ENCODE assay signal across 10 cellular contexts in genomic region chr4:26032572-26033320, GRCh38.
DNase-seq lines count a peak whose midpoint lies in the region; TF ChIP-seq lines count a peak whose summit lies in the region.
"Had no signal": no experiment of that assay in that cellular context is flagged by ENCODE, and none has a peak within 500 bp of the region (broad histone marks: within the 10 kb centered on the region; RNA-seq: fewer than 3 reads in every experiment).

No MANE protein-coding gene starts in this region.

- H3K23me2 ChIP-seq in H9 (ENCODE audit: insufficient read length, low read depth, low read length, poor library complexity, severe bottlenecking), result peaks cover 19% of the 10 kb centered on the region

- intact Hi-C loops in dorsolateral prefrontal cortex (cut with DNase I), result no loop called here

- H4K20me1 ChIP-seq in H9 (ENCODE audit: control insufficient read depth, insufficient read depth, insufficient read length), result no peaks in the 10 kb centered on the region

- no peak overlapping the region for H3K4ac ChIP-seq in H9 (ENCODE audit: low read depth, low read length)

- H4K8ac ChIP-seq in H9 (replicated peaks; ENCODE audit: insufficient read length, low read depth, low read length), result no peak overlapping the region

- H3K18ac ChIP-seq in H9 (ENCODE audit: insufficient read length, low read depth, low read length), result no peak overlapping the region

- no peak overlapping the region for H3K4me2 ChIP-seq in H9 (ENCODE audit: insufficient read depth, insufficient read length, low read length)

- no peak overlapping the region for H2BK5ac ChIP-seq in H9 (ENCODE audit: insufficient read length, low read length)

- no peak overlapping the region for H3K56ac ChIP-seq in H9 (ENCODE audit: insufficient read length, low read depth, low read length)

- H3K4me1 ChIP-seq in H9 (ENCODE audit: insufficient read depth, low read length), result peaks cover 3% of the 10 kb centered on the region
- H3K4me1 ChIP-seq: psoas muscle, SJCRH30 had no signal

- H3K4me1 Mint-ChIP-seq in H9, result peaks cover 32 to 39% of the 10 kb centered on the region in 2 experiments

- no peaks in the 10 kb centered on the region for H3K9me3 ChIP-seq in H9 (ENCODE audit: control insufficient read depth, low read depth, low read length)
- H3K9me3 ChIP-seq: psoas muscle, SJCRH30 had no signal

- H3K27me3 Mint-ChIP-seq in H9 (ENCODE audit: low read depth), result peaks cover 2% of the 10 kb centered on the region; the same call in 1 of the 2 replicates

- H2AK5ac ChIP-seq in H9 (ENCODE audit: insufficient read length, low read length), result peak overlapping the region; percentile 9

- H4K91ac ChIP-seq in H9 (ENCODE audit: insufficient read length, low read depth, low read length), result no peak overlapping the region

- no peak overlapping the region for H2BK15ac ChIP-seq in H9 (ENCODE audit: low read depth, low read length)

- peaks cover 3 to 12% (median 9%) of the 10 kb centered on the region in 3 experiments; a peak in 6 of 7 replicates for H3K36me3 Mint-ChIP-seq in H9 (ENCODE audit: insufficient read depth in 1 of 3, low read depth in 3 of 3)

- H2BK120ac ChIP-seq in H9 (ENCODE audit: low read depth, low read length, poor library complexity, severe bottlenecking), result no peak overlapping the region

- DNase-seq in H9 (no peak), T1000 (lab: John Stamatoyannopoulos, UW) (peak; percentile 42), glomerular visceral epithelial cell (ENCODE audit: extremely low spot score) (peak; percentile 81), T-helper 1 cell (no peak), iPS-NIHi7 (ENCODE audit: extremely low spot score) (no peak), dorsolateral prefrontal cortex (no peak)
- DNase-seq in activated T-cell treated with anti-CD3 and anti-CD28 coated beads, Interleukin-2, amount 50 U/mL, for 48 hours, result no peak
- DNase-seq: SJCRH30 had no signal

- H2BK12ac ChIP-seq in H9 (ENCODE audit: insufficient read length, low read depth, low read length), result no peak overlapping the region

- no peak overlapping the region for H3T11ph ChIP-seq in H9 (ENCODE audit: low read length)

- peak overlapping the region in 2 of 3 experiments; percentile 11 to 78; a peak in 1 of 7 replicates for H3K27ac Mint-ChIP-seq in H9

- TF ChIP-seq CTCF in H9 (conservative IDR thresholded peaks at IDR 0.05) (no peak), dorsolateral prefrontal cortex (IDR thresholded peaks at IDR 0.05 in 54 of 56, conservative IDR thresholded peaks at IDR 0.05 in 2 of 56; ENCODE audit: low read depth in 1 of 56, partially characterized antibody in 56 of 56) (no peak)

- H3K27me3 ChIP-seq in H9 (ENCODE audit: insufficient read depth, low read length), result no peaks in the 10 kb centered on the region
- peaks cover 0 to 6% (median 0%) of the 10 kb centered on the region in 45 donors for H3K27me3 ChIP-seq in dorsolateral prefrontal cortex
- H3K27me3 ChIP-seq: SJCRH30 had no signal

- H3K9me3 Mint-ChIP-seq in H9, result peaks cover 6 to 8% of the 10 kb centered on the region in 2 experiments

- H4K5ac ChIP-seq in H9 (ENCODE audit: insufficient read length, low read depth, low read length), result no peak overlapping the region

- no peaks in the 10 kb centered on the region for H3K79me1 ChIP-seq in H9 (ENCODE audit: insufficient read depth, low read depth, low read length, poor library complexity, severe bottlenecking)

- H3K23ac ChIP-seq in H9 (ENCODE audit: insufficient read length, low read depth, low read length), result no peak overlapping the region

- no peak overlapping the region for H3K27ac ChIP-seq in H9 (ENCODE audit: insufficient read length, low read depth, low read length)
- peak overlapping the region in 11 of 21 experiments; percentile 16 to 65 (median 36) for H3K27ac ChIP-seq in skin epidermis
- H3K27ac ChIP-seq in dorsolateral prefrontal cortex, result no peak overlapping the region
- H3K27ac ChIP-seq: psoas muscle, SJCRH30 had no signal

- H3K4me3 ChIP-seq in skin epidermis, result no peak overlapping the region
- H3K4me3 ChIP-seq in dorsolateral prefrontal cortex, result no peak overlapping the region
- H3K4me3 ChIP-seq: psoas muscle, SJCRH30 had no signal

- no peak overlapping the region for H2BK20ac ChIP-seq in H9 (ENCODE audit: low read depth, low read length, poor library complexity, severe bottlenecking)

- no peak overlapping the region for H3K4me3 Mint-ChIP-seq in H9

- H3K9ac ChIP-seq in H9 (ENCODE audit: extremely low read depth, insufficient read length, low read length), result no peak overlapping the region

- WGBS in H9 (ENCODE audit: extremely low coverage, insufficient read length, low lambda C conversion rate), result no CpG with 5 or more reads among the region's 7 CpGs

- no peak overlapping the region for H3K14ac ChIP-seq in H9 (ENCODE audit: insufficient read depth, low read length)

- no peaks in the 10 kb centered on the region for H3K79me2 ChIP-seq in H9 (ENCODE audit: insufficient read depth, low read length)

- H2AFZ ChIP-seq in H9 (ENCODE audit: low read length), result no peak overlapping the region

Comparison
In these comparisons a context has a peak if more than half of its experiments do, and no peak if none do; other contexts are left out.
1. DNase-seq: peak in T1000 (single experiment) and glomerular visceral epithelial cell (single experiment); none in H9 (single experiment), T-helper 1 cell (0 of 5), iPS-NIHi7 (single experiment), activated T-cell treated with anti-CD3 and anti-CD28 coated beads, Interleukin-2, amount 50 U/mL, for 48 hours (0 of 2) and dorsolateral prefrontal cortex (0 of 10).
2. H3K27ac ChIP-seq: peak in skin epidermis (11 of 21); none in H9 (single experiment) and dorsolateral prefrontal cortex (0 of 59).